In genomic region chr3:5013021-5013906, GRCh38 we compare ENCODE assay signal across 1 cellular context.
TF ChIP-seq lines count a peak whose summit lies in the region.

No MANE protein-coding gene starts in this region.

TF ChIP-seq in HepG2, 621 proteins besides CTCF, POLR2A, EP300 and RAD21 (continued from another document):
- TF ChIP-seq FOSL1 (CRISPR knock-in tag; IDR thresholded peaks at IDR 0.05; ENCODE audit: borderline replicate concordance): no peak
- TF ChIP-seq HOMEZ (CRISPR knock-in tag; IDR thresholded peaks at IDR 0.05; ENCODE audit: low read depth): no peak
- peak; percentile 36; the same call in 1 of the 2 replicates for TF ChIP-seq FOXA3 (CRISPR knock-in tag; IDR thresholded peaks at IDR 0.05)
- 0 out of 2 replicates have a peak, but pooled peaks have one; percentile 41 for TF ChIP-seq ZNF501 (CRISPR knock-in tag; IDR thresholded peaks at IDR 0.05)
- TF ChIP-seq FOSL2 (CRISPR knock-in tag; IDR thresholded peaks at IDR 0.05): peak; percentile 59
- TF ChIP-seq HMGA1 (CRISPR knock-in tag; conservative IDR thresholded peaks at IDR 0.05): no peak
- no peak for TF ChIP-seq HNF1A (IDR thresholded peaks at IDR 0.05; ENCODE audit: low read depth)
- TF ChIP-seq HNF1A (CRISPR knock-in tag; IDR thresholded peaks at IDR 0.05; ENCODE audit: borderline replicate concordance): no peak
- TF ChIP-seq SAP130 (CRISPR knock-in tag; IDR thresholded peaks at IDR 0.05; ENCODE audit: low read depth): 0 out of 2 replicates have a peak, but pooled peaks have one; percentile 22
